ENCODE assay signal across 8 cellular contexts in genomic region chr5:71445523-71446154, GRCh38. TPM values are rescaled to one million over a fixed set of nuclear protein-coding genes. Genes with fewer than 3 reads are reported as not detected.
DNase-seq lines count a peak whose midpoint lies in the region; TF ChIP-seq lines count a peak whose summit lies in the region.
"Not testable (repeated sequence)": the region's sequence is repeated elsewhere in the genome, so short reads cannot be mapped to it uniquely, and the experiment has no call there.

No MANE protein-coding gene starts in this region.

- not testable (repeated sequence) for TF ChIP-seq CTCF in HEK293 (tag by site-specific recombination; IDR thresholded peaks at IDR 0.05); WERI-Rb-1 (IDR thresholded peaks at IDR 0.05; ENCODE audit: low read depth, low read length); smooth muscle cell (IDR thresholded peaks at IDR 0.05; ENCODE audit: borderline replicate concordance, insufficient read depth, poor library complexity, severe bottlenecking)
- peak in 1 of 56 donors; percentile 6 for TF ChIP-seq CTCF in dorsolateral prefrontal cortex (IDR thresholded peaks at IDR 0.05 in 54 of 56, conservative IDR thresholded peaks at IDR 0.05 in 2 of 56; ENCODE audit: low read depth in 1 of 56, partially characterized antibody in 56 of 56)

- not testable (repeated sequence) for H3K4me1 ChIP-seq in HEK293 (ENCODE audit: control insufficient read depth, insufficient read depth, low read length); iPS-15b (ENCODE audit: control insufficient read depth, insufficient read depth, low read length); smooth muscle cell (ENCODE audit: low read depth)

- not testable (repeated sequence) for H3K36me3 ChIP-seq in HEK293 (ENCODE audit: control insufficient read depth in 2 of 2, insufficient read depth in 1 of 2, low read length in 2 of 2); WERI-Rb-1; iPS-15b (ENCODE audit: control insufficient read depth, insufficient read depth, low read length); smooth muscle cell (ENCODE audit: low read depth)

- DNase-seq in ACHN, result peak; percentile 27
- DNase-seq in NCI-H748 treated with DMSO at 0.1 percent for 48 hours (lab: John Stamatoyannopoulos, UW), result peak; percentile 25
- peak; percentile 65 for DNase-seq in WERI-Rb-1
- not testable (repeated sequence) for DNase-seq in dorsolateral prefrontal cortex; smooth muscle cell (lab: John Stamatoyannopoulos, UW; ENCODE audit: unreplicated experiment)
- peak; percentile 22 for DNase-seq in mucosa of gallbladder (ENCODE audit: low spot score)

- H3K4me3 ChIP-seq in HEK293 (ENCODE audit: low read depth, low read length) (peak overlapping the region; percentile 14), WERI-Rb-1 (ENCODE audit: low read depth, low read length) (peak overlapping the region; percentile 49), dorsolateral prefrontal cortex (peak overlapping the region in 58 of 59 donors; percentile 13 to 66 (median 44)), iPS-15b (ENCODE audit: low read depth, low read length) (peak overlapping the region; percentile 36), smooth muscle cell (peak overlapping the region; percentile 38)

- WGBS in smooth muscle cell (ENCODE audit: low lambda C conversion rate), result 7% methylated on average over 19 of the region's 20 CpGs

- intact Hi-C loops in dorsolateral prefrontal cortex (cut with DNase I), result not testable (repeated sequence)

- not testable (repeated sequence) for H3K27me3 ChIP-seq in WERI-Rb-1 (ENCODE audit: insufficient read depth, low read depth, severe bottlenecking)
- peaks cover 0 to 12% (median 0%) of the 10 kb centered on the region in 45 donors for H3K27me3 ChIP-seq in dorsolateral prefrontal cortex
- peaks cover 16% of the 10 kb centered on the region for H3K27me3 ChIP-seq in iPS-15b (ENCODE audit: control insufficient read depth, insufficient read depth, low read length)
- H3K27me3 ChIP-seq in smooth muscle cell (ENCODE audit: low read depth), result peaks cover 18% of the 10 kb centered on the region

- CTCF ChIA-PET in HEK293 (lab: Yijun Ruan, JAX), result interaction anchor here (1.5 kb wide), 1 partner anchor 312 kb away, joined by 4 read pairs; no protein-coding TSS in a partner anchor

- not testable (repeated sequence) for H3K27ac ChIP-seq in HEK293 (ENCODE audit: extremely low read depth, low read depth, low read length); WERI-Rb-1; smooth muscle cell (ENCODE audit: low read depth)
- peak overlapping the region in 6 of 59 donors; percentile 25 to 71 (median 38) for H3K27ac ChIP-seq in dorsolateral prefrontal cortex

- H3K4me2 ChIP-seq in smooth muscle cell, result peak overlapping the region; percentile 78

- not testable (repeated sequence) for H3K79me2 ChIP-seq in smooth muscle cell (ENCODE audit: low read depth)

- H3K9me3 ChIP-seq in HEK293 (ENCODE audit: control insufficient read depth, insufficient read depth, low read depth, low read length); WERI-Rb-1 (ENCODE audit: severe bottlenecking); iPS-15b (ENCODE audit: control insufficient read depth, insufficient read depth, low read length); smooth muscle cell (replicated peaks; ENCODE audit: low read depth): not testable (repeated sequence)

- peak overlapping the region; percentile 87 for H2AFZ ChIP-seq in smooth muscle cell (ENCODE audit: low read depth)

- in situ Hi-C loops in ACHN (cut with HindIII; ENCODE audit: low pct_ligation_motif_present, low pct_unique_long_range_greater_than_20kb, low sequenced_read_pairs), result not testable (repeated sequence)

- POLR2A ChIA-PET in HEK293 (lab: Yijun Ruan, JAX), result not testable (repeated sequence)

- H4K20me1 ChIP-seq in smooth muscle cell (ENCODE audit: low read depth), result not testable (repeated sequence)

- not testable (repeated sequence) for H3K9ac ChIP-seq in iPS-15b (ENCODE audit: low read depth, low read length); smooth muscle cell (ENCODE audit: low read depth)

- not testable (repeated sequence) for H3F3A ChIP-seq in smooth muscle cell (ENCODE audit: low read depth)

TF ChIP-seq in HEK293, 187 proteins besides CTCF, POLR2A, EP300 and RAD21:
- TF ChIP-seq ZBTB17 (tag by site-specific recombination; IDR thresholded peaks at IDR 0.05), result peak; percentile 65
- TF ChIP-seq, protein P1, sequence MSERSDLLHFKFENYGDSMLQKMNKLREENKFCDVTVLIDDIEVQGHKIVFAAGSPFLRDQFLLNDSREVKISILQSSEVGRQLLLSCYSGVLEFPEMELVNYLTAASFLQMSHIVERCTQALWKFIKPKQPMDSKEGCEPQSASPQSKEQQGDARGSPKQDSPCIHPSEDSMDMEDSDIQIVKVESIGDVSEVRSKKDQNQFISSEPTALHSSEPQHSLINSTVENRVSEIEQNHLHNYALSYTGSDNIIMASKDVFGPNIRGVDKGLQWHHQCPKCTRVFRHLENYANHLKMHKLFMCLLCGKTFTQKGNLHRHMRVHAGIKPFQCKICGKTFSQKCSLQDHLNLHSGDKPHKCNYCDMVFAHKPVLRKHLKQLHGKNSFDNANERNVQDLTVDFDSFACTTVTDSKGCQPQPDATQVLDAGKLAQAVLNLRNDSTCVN (tag by site-specific recombination; optimal IDR thresholded peaks at IDR 0.05), result peak; percentile 14

RNA-seq across cellular contexts. Expression of gene BDP1, which starts 9.8 kb away (rescaled TPM):
- total RNA-seq in dorsolateral prefrontal cortex (10 to 100 TPM; 34.9 to 54.4 (median 43.9) TPM), mucosa of gallbladder (16.3 TPM), smooth muscle cell (32.8 and 35.7 TPM in 2 replicates)
- 13.5 and 18.6 TPM in 2 replicates for polyA plus RNA-seq in smooth muscle cell
